ENCODE assay signal across 1 cellular context in the genomic region with DNA sequence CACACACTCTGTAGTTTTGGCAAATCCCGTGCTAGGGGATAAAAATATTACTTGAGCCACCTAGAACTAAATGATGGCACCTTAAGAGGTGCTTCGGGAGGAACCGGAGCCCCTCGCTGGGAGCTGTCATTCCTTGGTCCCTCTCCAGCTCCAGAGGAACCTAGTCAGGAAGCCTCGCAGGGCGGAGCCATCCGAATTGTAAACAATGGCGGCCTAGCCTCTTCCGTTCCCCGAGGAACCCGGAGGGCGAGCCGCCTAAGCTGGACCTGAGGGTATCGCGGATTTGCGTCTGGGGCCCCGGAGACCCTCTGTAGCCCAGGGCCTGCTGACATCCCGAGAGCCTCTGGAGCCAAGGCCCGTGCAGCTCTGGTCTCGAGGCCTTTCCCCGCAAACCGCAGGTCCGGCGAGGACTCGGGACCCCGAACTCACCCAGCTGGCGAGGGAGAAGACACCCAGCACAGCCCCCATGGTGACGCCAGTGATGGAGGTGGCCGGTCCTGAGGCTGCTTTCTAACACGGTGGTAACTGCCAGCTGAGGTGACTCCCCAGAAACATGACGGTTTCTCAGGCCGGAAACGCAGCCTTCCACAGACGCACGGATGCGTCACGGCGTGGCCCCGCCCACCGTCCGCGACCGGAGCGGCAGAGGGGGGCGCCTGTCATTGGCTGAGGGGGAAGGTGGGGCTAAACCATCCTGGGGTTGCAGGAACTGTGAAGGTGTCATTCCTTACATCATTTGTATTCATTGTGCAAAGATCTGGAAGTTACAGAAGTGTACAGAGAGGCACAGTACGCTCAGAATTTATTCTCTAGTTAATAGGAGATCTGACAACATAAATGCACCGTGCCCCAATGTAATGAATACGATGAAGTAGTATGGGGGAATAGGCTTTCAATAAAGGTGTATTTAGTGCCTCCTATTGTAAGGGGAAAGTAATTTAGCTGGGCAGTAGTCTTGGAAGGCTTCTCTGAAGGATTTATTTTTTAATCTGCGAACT.
TF ChIP-seq lines count a peak whose summit lies in the region.

A gene (minus strand): TSS at position 587 of the 998 bp plus-strand sequence. CDS start 119 bp downstream, at position 468.

TF ChIP-seq in H1, 55 proteins besides CTCF, POLR2A, EP300 and RAD21:
- peak; percentile 34; the same call in 1 of the 2 replicates for TF ChIP-seq RBBP5 (IDR thresholded peaks at IDR 0.05; ENCODE audit: borderline replicate concordance, low read depth, low read length)
- TF ChIP-seq CEBPB (IDR thresholded peaks at IDR 0.05; ENCODE audit: low read depth, low read length): no peak
- peak; percentile 76 for TF ChIP-seq ASH2L (IDR thresholded peaks at IDR 0.05; ENCODE audit: low read length)
- TF ChIP-seq EGR1 (IDR thresholded peaks at IDR 0.05; ENCODE audit: borderline replicate concordance, low read depth, low read length): no peak
- TF ChIP-seq, protein P1, sequence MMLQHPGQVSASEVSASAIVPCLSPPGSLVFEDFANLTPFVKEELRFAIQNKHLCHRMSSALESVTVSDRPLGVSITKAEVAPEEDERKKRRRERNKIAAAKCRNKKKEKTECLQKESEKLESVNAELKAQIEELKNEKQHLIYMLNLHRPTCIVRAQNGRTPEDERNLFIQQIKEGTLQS (IDR thresholded peaks at IDR 0.05; ENCODE audit: insufficient read depth, low read depth, low read length): no peak
- no peak for TF ChIP-seq BCL11A (IDR thresholded peaks at IDR 0.05; ENCODE audit: low read depth in 2 of 2, low read length in 2 of 2)
- peak; percentile 56; the same call in 1 of the 2 replicates for TF ChIP-seq TAF1 (IDR thresholded peaks at IDR 0.05; ENCODE audit: low read depth, low read length)
- TF ChIP-seq, protein P2, sequence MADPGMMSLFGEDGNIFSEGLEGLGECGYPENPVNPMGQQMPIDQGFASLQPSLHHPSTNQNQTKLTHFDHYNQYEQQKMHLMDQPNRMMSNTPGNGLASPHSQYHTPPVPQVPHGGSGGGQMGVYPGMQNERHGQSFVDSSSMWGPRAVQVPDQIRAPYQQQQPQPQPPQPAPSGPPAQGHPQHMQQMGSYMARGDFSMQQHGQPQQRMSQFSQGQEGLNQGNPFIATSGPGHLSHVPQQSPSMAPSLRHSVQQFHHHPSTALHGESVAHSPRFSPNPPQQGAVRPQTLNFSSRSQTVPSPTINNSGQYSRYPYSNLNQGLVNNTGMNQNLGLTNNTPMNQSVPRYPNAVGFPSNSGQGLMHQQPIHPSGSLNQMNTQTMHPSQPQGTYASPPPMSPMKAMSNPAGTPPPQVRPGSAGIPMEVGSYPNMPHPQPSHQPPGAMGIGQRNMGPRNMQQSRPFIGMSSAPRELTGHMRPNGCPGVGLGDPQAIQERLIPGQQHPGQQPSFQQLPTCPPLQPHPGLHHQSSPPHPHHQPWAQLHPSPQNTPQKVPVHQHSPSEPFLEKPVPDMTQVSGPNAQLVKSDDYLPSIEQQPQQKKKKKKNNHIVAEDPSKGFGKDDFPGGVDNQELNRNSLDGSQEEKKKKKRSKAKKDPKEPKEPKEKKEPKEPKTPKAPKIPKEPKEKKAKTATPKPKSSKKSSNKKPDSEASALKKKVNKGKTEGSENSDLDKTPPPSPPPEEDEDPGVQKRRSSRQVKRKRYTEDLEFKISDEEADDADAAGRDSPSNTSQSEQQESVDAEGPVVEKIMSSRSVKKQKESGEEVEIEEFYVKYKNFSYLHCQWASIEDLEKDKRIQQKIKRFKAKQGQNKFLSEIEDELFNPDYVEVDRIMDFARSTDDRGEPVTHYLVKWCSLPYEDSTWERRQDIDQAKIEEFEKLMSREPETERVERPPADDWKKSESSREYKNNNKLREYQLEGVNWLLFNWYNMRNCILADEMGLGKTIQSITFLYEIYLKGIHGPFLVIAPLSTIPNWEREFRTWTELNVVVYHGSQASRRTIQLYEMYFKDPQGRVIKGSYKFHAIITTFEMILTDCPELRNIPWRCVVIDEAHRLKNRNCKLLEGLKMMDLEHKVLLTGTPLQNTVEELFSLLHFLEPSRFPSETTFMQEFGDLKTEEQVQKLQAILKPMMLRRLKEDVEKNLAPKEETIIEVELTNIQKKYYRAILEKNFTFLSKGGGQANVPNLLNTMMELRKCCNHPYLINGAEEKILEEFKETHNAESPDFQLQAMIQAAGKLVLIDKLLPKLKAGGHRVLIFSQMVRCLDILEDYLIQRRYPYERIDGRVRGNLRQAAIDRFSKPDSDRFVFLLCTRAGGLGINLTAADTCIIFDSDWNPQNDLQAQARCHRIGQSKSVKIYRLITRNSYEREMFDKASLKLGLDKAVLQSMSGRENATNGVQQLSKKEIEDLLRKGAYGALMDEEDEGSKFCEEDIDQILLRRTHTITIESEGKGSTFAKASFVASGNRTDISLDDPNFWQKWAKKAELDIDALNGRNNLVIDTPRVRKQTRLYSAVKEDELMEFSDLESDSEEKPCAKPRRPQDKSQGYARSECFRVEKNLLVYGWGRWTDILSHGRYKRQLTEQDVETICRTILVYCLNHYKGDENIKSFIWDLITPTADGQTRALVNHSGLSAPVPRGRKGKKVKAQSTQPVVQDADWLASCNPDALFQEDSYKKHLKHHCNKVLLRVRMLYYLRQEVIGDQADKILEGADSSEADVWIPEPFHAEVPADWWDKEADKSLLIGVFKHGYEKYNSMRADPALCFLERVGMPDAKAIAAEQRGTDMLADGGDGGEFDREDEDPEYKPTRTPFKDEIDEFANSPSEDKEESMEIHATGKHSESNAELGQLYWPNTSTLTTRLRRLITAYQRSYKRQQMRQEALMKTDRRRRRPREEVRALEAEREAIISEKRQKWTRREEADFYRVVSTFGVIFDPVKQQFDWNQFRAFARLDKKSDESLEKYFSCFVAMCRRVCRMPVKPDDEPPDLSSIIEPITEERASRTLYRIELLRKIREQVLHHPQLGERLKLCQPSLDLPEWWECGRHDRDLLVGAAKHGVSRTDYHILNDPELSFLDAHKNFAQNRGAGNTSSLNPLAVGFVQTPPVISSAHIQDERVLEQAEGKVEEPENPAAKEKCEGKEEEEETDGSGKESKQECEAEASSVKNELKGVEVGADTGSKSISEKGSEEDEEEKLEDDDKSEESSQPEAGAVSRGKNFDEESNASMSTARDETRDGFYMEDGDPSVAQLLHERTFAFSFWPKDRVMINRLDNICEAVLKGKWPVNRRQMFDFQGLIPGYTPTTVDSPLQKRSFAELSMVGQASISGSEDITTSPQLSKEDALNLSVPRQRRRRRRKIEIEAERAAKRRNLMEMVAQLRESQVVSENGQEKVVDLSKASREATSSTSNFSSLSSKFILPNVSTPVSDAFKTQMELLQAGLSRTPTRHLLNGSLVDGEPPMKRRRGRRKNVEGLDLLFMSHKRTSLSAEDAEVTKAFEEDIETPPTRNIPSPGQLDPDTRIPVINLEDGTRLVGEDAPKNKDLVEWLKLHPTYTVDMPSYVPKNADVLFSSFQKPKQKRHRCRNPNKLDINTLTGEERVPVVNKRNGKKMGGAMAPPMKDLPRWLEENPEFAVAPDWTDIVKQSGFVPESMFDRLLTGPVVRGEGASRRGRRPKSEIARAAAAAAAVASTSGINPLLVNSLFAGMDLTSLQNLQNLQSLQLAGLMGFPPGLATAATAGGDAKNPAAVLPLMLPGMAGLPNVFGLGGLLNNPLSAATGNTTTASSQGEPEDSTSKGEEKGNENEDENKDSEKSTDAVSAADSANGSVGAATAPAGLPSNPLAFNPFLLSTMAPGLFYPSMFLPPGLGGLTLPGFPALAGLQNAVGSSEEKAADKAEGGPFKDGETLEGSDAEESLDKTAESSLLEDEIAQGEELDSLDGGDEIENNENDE (IDR thresholded peaks at IDR 0.05; ENCODE audit: insufficient replicate concordance, low read length): no peak
- TF ChIP-seq MAFK (IDR thresholded peaks at IDR 0.05; ENCODE audit: low read depth, low read length): no peak
- no peak for TF ChIP-seq JUN (IDR thresholded peaks at IDR 0.05; ENCODE audit: low read depth, low read length)
- no peak for TF ChIP-seq NANOG (IDR thresholded peaks at IDR 0.05; ENCODE audit: insufficient read depth, low read depth, low read length, poor library complexity, severe bottlenecking)
- no peak for TF ChIP-seq ZNF274 (IDR thresholded peaks at IDR 0.05; ENCODE audit: borderline replicate concordance, extremely low read depth, low read length)
- no peak for TF ChIP-seq SIX5 (IDR thresholded peaks at IDR 0.05; ENCODE audit: low read depth, low read length)
- TF ChIP-seq PHF8 (conservative IDR thresholded peaks at IDR 0.05; ENCODE audit: low read depth, low read length): peak; percentile 49; the same call in 1 of the 2 replicates
- peak; percentile 59 for TF ChIP-seq KDM4A (IDR thresholded peaks at IDR 0.05; ENCODE audit: low read depth, low read length, severe bottlenecking)
- TF ChIP-seq SP1 (IDR thresholded peaks at IDR 0.05; ENCODE audit: low read depth, low read length): 0 out of 2 replicates have a peak, but pooled peaks have one; percentile 21
- no peak for TF ChIP-seq RNF2 (IDR thresholded peaks at IDR 0.05; ENCODE audit: borderline replicate concordance, low read depth, low read length, missing control alignments, poor library complexity, severe bottlenecking)
- TF ChIP-seq TBP (IDR thresholded peaks at IDR 0.05; ENCODE audit: low read depth, low read length): no peak
- TF ChIP-seq KDM1A (IDR thresholded peaks at IDR 0.05; ENCODE audit: borderline replicate concordance, low read length): no peak
- TF ChIP-seq RXRA (IDR thresholded peaks at IDR 0.05; ENCODE audit: insufficient read depth, low read depth, low read length): no peak
- 0 out of 2 replicates have a peak, but pooled peaks have one; percentile 13 for TF ChIP-seq JUND (IDR thresholded peaks at IDR 0.05; ENCODE audit: low read length)
- no peak for TF ChIP-seq SP2 (IDR thresholded peaks at IDR 0.05; ENCODE audit: low read length)
- no peak for TF ChIP-seq EZH2 (IDR thresholded peaks at IDR 0.05; ENCODE audit: low read depth, low read length, severe bottlenecking)
- TF ChIP-seq SRF (IDR thresholded peaks at IDR 0.05; ENCODE audit: low read depth, low read length): no peak
- no peak for TF ChIP-seq TAF7 (optimal IDR thresholded peaks at IDR 0.05; ENCODE audit: borderline replicate concordance, low read depth, low read length)
- TF ChIP-seq CHD2 (IDR thresholded peaks at IDR 0.05; ENCODE audit: low read length): no peak
- peak; percentile 94 for TF ChIP-seq CREB1 (IDR thresholded peaks at IDR 0.05)
- peak in 1 of 2 experiments; percentile 97; a peak in 2 of 4 replicates for TF ChIP-seq HDAC2 (IDR thresholded peaks at IDR 0.05; ENCODE audit: borderline replicate concordance in 1 of 2, low read depth in 2 of 2, low read length in 2 of 2)
- peak; percentile 17 to 93; a peak in 3 of 4 replicates for TF ChIP-seq SIN3A (conservative IDR thresholded peaks at IDR 0.05 in 1 of 2, IDR thresholded peaks at IDR 0.05 in 1 of 2; ENCODE audit: low read depth in 1 of 2, low read length in 2 of 2)
- no peak for TF ChIP-seq CTBP2 (IDR thresholded peaks at IDR 0.05; ENCODE audit: borderline replicate concordance, insufficient read depth, insufficient read length, low read length)
- no peak for TF ChIP-seq BRCA1 (IDR thresholded peaks at IDR 0.05; ENCODE audit: low read depth, low read length)
- 0 out of 2 replicates have a peak, but pooled peaks have one; percentile 56 for TF ChIP-seq SP4 (IDR thresholded peaks at IDR 0.05; ENCODE audit: low read length)
- no peak for TF ChIP-seq CBX8 (IDR thresholded peaks at IDR 0.05; ENCODE audit: borderline replicate concordance, low read depth, low read length)
- TF ChIP-seq YY1 (IDR thresholded peaks at IDR 0.05; ENCODE audit: low read depth, low read length): peak; percentile 90
- peak; percentile 97 for TF ChIP-seq SAP30 (IDR thresholded peaks at IDR 0.05; ENCODE audit: insufficient read depth, insufficient replicate concordance, low read length)
- TF ChIP-seq, protein P3, sequence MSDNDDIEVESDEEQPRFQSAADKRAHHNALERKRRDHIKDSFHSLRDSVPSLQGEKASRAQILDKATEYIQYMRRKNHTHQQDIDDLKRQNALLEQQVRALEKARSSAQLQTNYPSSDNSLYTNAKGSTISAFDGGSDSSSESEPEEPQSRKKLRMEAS (IDR thresholded peaks at IDR 0.05): no peak
- TF ChIP-seq POLR2AphosphoS5 (IDR thresholded peaks at IDR 0.05; ENCODE audit: low read depth, low read length): peak; percentile 49; the same call in 1 of the 2 replicates
- TF ChIP-seq BACH1 (IDR thresholded peaks at IDR 0.05; ENCODE audit: low read length): peak; percentile 32; the same call in 1 of the 2 replicates
- no peak for TF ChIP-seq SUZ12 (IDR thresholded peaks at IDR 0.05; ENCODE audit: low read length)
TF ChIP-seq in H1: peak in this region for 15.
